ENCODE assay signal across 8 cellular contexts in the genomic region with DNA sequence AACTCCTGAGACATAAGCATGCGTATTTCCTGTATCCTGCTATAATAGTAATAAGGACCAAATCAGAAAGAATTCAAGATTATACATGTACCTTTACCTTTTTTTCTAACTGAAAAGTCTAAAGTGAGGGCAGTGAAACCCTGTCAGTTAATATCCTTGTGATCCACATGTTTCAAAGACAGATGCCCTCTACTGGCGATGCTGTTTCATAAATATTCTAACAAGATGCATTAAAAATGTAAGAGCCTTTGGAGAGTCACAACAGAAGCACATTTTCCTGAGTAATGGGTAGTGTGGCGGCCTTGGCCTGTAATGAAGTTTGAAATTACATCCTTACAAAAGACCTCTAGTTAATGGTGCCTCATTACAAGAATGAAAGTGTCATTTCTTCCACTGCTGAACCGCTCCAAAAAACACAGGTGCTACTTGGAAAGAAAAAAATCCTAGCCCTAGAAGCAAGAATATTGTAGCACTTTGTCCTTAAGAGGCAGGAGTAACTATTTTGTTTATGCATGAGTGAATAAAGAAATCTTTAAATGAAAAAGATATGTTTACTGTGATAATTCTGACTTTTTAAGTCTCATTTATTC.
A peak's percentile ranks its signal among the peaks of the same experiment; 100 is the strongest.
DNase-seq lines count a peak whose midpoint lies in the region; ATAC-seq, FAIRE-seq and TF ChIP-seq lines count a peak whose summit lies in the region.

No MANE protein-coding gene starts in this region.

- peak; percentile 88 for FAIRE-seq in islet of Langerhans (lab: Jason Lieb, UNC)

- 0 out of 2 replicates have a peak overlapping the region, but pooled peaks have one; percentile 36 for H2AFZ ChIP-seq in Loucy (ENCODE audit: low read length)

- H3K4me3 Mint-ChIP-seq in activated T-cell treated with anti-CD3 and anti-CD28 coated beads, Interleukin-2, amount 50 U/mL, for 24 hours, result no peak overlapping the region

- H3K9me2 ChIP-seq in Loucy (replicated peaks; ENCODE audit: low read depth, low read length), result no peaks in the 10 kb centered on the region

- H3K36me3 ChIP-seq in Loucy (ENCODE audit: insufficient read depth, low read length), result no peaks in the 10 kb centered on the region
- no peaks in the 10 kb centered on the region for H3K36me3 ChIP-seq in adipocyte (ENCODE audit: control insufficient read depth, insufficient read depth, low read length, severe bottlenecking)

- H3F3A ChIP-seq in Loucy (ENCODE audit: low read depth), result no peaks in the 10 kb centered on the region

- intact Hi-C loops in Right ventricle myocardium superior (cut with DNase I), result no loop called here
- intact Hi-C loops in left ventricle myocardium superior (cut with micrococcal nuclease), result no loop called here

- no peaks in the 10 kb centered on the region for H3K36me3 Mint-ChIP-seq in activated T-cell treated with anti-CD3 and anti-CD28 coated beads, Interleukin-2, amount 50 U/mL, for 24 hours (ENCODE audit: low read depth)

- no peaks in the 10 kb centered on the region for H4K20me1 ChIP-seq in Loucy (ENCODE audit: insufficient read depth, low read length, poor library complexity, severe bottlenecking)

- H3K4me3 ChIP-seq in Loucy (ENCODE audit: low read length, poor library complexity, severe bottlenecking), result no peak overlapping the region
- no peak overlapping the region for H3K4me3 ChIP-seq in adipocyte (ENCODE audit: low read length)

- peaks cover 5% of the 10 kb centered on the region for H3K4me1 Mint-ChIP-seq in activated T-cell treated with anti-CD3 and anti-CD28 coated beads, Interleukin-2, amount 50 U/mL, for 24 hours (ENCODE audit: low read depth)

- no peaks in the 10 kb centered on the region for H3K79me2 ChIP-seq in Loucy (ENCODE audit: insufficient read depth, low read length)

- peaks cover 50% of the 10 kb centered on the region for H3K27me3 Mint-ChIP-seq in activated T-cell treated with anti-CD3 and anti-CD28 coated beads, Interleukin-2, amount 50 U/mL, for 24 hours

- H3K27me3 ChIP-seq in Loucy (ENCODE audit: insufficient read depth, low read length, poor library complexity, severe bottlenecking), result no peaks in the 10 kb centered on the region
- H3K27me3 ChIP-seq in adipocyte (replicated peaks; ENCODE audit: control insufficient read depth, insufficient read depth, low read length), result no peaks in the 10 kb centered on the region

- peak; percentile 41 for ATAC-seq in Right ventricle myocardium superior (ENCODE audit: poor library complexity)
- no peak for ATAC-seq in left ventricle myocardium superior

- no peaks in the 10 kb centered on the region for H3K9me3 Mint-ChIP-seq in activated T-cell treated with anti-CD3 and anti-CD28 coated beads, Interleukin-2, amount 50 U/mL, for 24 hours

- H3K9ac ChIP-seq in Loucy (ENCODE audit: low read depth, low read length, poor library complexity, severe bottlenecking) (no peak overlapping the region), adipocyte (ENCODE audit: low read length) (no peak overlapping the region)

- no peaks in the 10 kb centered on the region for H3K4me1 ChIP-seq in Loucy (ENCODE audit: insufficient read depth, low read length, poor library complexity, severe bottlenecking)
- no peaks in the 10 kb centered on the region for H3K4me1 ChIP-seq in adipocyte (ENCODE audit: control insufficient read depth, insufficient read depth, low read length)

- H3K9me3 ChIP-seq in Loucy (ENCODE audit: insufficient read depth, low read depth, low read length), result no peaks in the 10 kb centered on the region
- H3K9me3 ChIP-seq in adipocyte (ENCODE audit: control insufficient read depth, low read length), result no peaks in the 10 kb centered on the region

- TF ChIP-seq CTCF in Loucy (conservative IDR thresholded peaks at IDR 0.05; ENCODE audit: low read length), result peak; percentile 62

- DNase-seq in Right ventricle myocardium superior, result no peak
- no peak for DNase-seq in left ventricle myocardium superior
- peak; percentile 75 for DNase-seq in adipocyte (ENCODE audit: low read depth)
- DNase-seq in activated T-cell treated with anti-CD3 and anti-CD28 coated beads, Interleukin-2, amount 50 U/mL, for 24 hours, result no peak
- no peak for DNase-seq in cortex of kidney (lab: John Stamatoyannopoulos, UW)
- DNase-seq in GOT3 (lab: John Stamatoyannopoulos, UW), result no peak

- no peak overlapping the region for H3K4me2 ChIP-seq in Loucy (ENCODE audit: low read depth, low read length, poor library complexity, severe bottlenecking)

- H3K27ac Mint-ChIP-seq in activated T-cell treated with anti-CD3 and anti-CD28 coated beads, Interleukin-2, amount 50 U/mL, for 24 hours, result no peak overlapping the region
